15 cellular contexts compared by ENCODE assay signal in the genomic region with DNA sequence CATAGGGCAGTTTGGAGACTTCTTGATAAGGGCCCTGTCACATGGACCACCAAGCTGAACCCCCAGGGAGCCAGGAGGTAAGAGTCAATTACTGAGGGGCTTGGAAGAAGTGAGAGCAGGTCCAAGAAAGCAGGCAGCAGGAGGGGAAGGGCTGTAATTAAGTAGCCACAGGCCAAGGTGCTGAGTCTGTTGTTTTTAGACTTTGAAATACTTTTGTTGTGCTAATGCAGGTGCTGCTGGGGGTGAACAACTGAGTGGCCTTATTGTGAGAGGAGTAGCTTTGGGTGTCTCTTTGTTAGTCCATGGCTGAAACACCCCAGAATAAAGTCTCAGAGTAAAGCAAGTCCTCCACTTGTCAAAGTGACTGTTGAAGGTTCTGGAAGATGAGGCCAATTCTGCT.
DNase-seq lines count a peak whose midpoint lies in the region; ATAC-seq and TF ChIP-seq lines count a peak whose summit lies in the region.
"Had no signal": no experiment of that assay in that cellular context is flagged by ENCODE, and none has a peak within 500 bp of the region (broad histone marks: within the 10 kb centered on the region; RNA-seq: fewer than 3 reads in every experiment).

No MANE protein-coding gene starts in this region.

- DNase-seq in CD4-positive, CD25-positive, alpha-beta regulatory T cell, result no peak
- peak; percentile 36 for DNase-seq in H7
- DNase-seq in OCI-LY7 (ENCODE audit: low spot score), result no peak
- DNase-seq in iPS-NIHi11 (ENCODE audit: low spot score), result peak; percentile 24
- no peak for DNase-seq in activated naive CD4-positive, alpha-beta T cell treated with anti-CD3 and anti-CD28 coated beads, Interleukin-2, amount 10 ng/mL, durations not matched to agents 7 days and 5 days
- DNase-seq: Caco-2, DMS153, MM.1S, NCI-H1105, NCI-H1694, NCI-H748 treated with DMSO at 0.1 percent for 48 hours had no signal

- no peaks in the 10 kb centered on the region for H3K36me3 ChIP-seq in CD4-positive, CD25-positive, alpha-beta regulatory T cell (ENCODE audit: control insufficient read depth, insufficient read depth, low read length)
- H3K36me3 ChIP-seq in H7 (replicated peaks; ENCODE audit: control insufficient read depth, insufficient read depth, low read length) (no peaks in the 10 kb centered on the region), OCI-LY7 (ENCODE audit: insufficient read depth, low read length) (no peaks in the 10 kb centered on the region)
- H3K36me3 ChIP-seq: HAP-1 had no signal

- no peaks in the 10 kb centered on the region for H3K27me3 ChIP-seq in CD4-positive, CD25-positive, alpha-beta regulatory T cell (ENCODE audit: control insufficient read depth, insufficient read depth, low read length)
- peaks cover 6% of the 10 kb centered on the region; the same call in 1 of the 2 replicates for H3K27me3 ChIP-seq in H7 (ENCODE audit: control insufficient read depth, insufficient read depth, low read length)

- intact Hi-C loops in OCI-LY7 (cut with micrococcal nuclease; ENCODE audit: unreplicated experiment), result no loop called here

- no peak for ATAC-seq in CD4-positive, CD25-positive, alpha-beta regulatory T cell (ENCODE audit: low read depth in 2 of 2)
- ATAC-seq in GM19351 (IDR thresholded peaks at IDR 0.05; ENCODE audit: unreplicated experiment), result no peak
- no peak for ATAC-seq in HG02973 (IDR thresholded peaks at IDR 0.05; ENCODE audit: unreplicated experiment)
- ATAC-seq: Right ventricle myocardium inferior had no signal

- POLR2A ChIA-PET in OCI-LY7 (lab: Charles Lee), result interaction anchor here (1.4 to 2.0 kb wide), 2 partner anchors 11 to 15 kb away, joined by 4 to 5 read pairs; no protein-coding TSS in a partner anchor

- H4K20me1 ChIP-seq in OCI-LY7 (ENCODE audit: insufficient read depth, low read length), result no peaks in the 10 kb centered on the region

- H3K27ac ChIP-seq in CD4-positive, CD25-positive, alpha-beta regulatory T cell (ENCODE audit: insufficient read depth, low read length, poor library complexity, severe bottlenecking), result no peak overlapping the region
- no peak overlapping the region for H3K27ac ChIP-seq in OCI-LY7 (ENCODE audit: low read depth, low read length, poor library complexity, severe bottlenecking)

- H3K4me1 ChIP-seq in CD4-positive, CD25-positive, alpha-beta regulatory T cell (ENCODE audit: control insufficient read depth, insufficient read depth, low read length, poor library complexity, severe bottlenecking), result peaks cover 5% of the 10 kb centered on the region
- H3K4me1 ChIP-seq in OCI-LY7 (ENCODE audit: insufficient read depth, low read length, poor library complexity, severe bottlenecking), result peaks cover 17% of the 10 kb centered on the region
- H3K4me1 ChIP-seq: Caco-2, HAP-1 had no signal

- H3K4me2 ChIP-seq in OCI-LY7 (ENCODE audit: low read length), result no peak overlapping the region

- H3K9me2 ChIP-seq in OCI-LY7 (ENCODE audit: insufficient read depth, low read length), result no peaks in the 10 kb centered on the region

- BruUV-seq in OCI-LY7 (replicated peaks; lab: Mats Ljungman, UMichigan), result no TSS peak

- H3K27ac Mint-ChIP-seq in CD4-positive, CD25-positive, alpha-beta regulatory T cell, result peak overlapping the region in 2 of 3 donors; percentile 60 to 69
- H3K27ac Mint-ChIP-seq in activated naive CD4-positive, alpha-beta T cell treated with anti-CD3 and anti-CD28 coated beads, Interleukin-2, amount 10 ng/mL, durations not matched to agents 7 days and 5 days, result no peak overlapping the region

- H3K9me3 ChIP-seq in CD4-positive, CD25-positive, alpha-beta regulatory T cell (ENCODE audit: control insufficient read depth in 2 of 2, low read length in 2 of 2), result no peaks in the 10 kb centered on the region
- no peaks in the 10 kb centered on the region for H3K9me3 ChIP-seq in OCI-LY7 (ENCODE audit: low read length)
- H3K9me3 ChIP-seq: Caco-2, HAP-1 had no signal

- no peaks in the 10 kb centered on the region for H3K27me3 Mint-ChIP-seq in CD4-positive, CD25-positive, alpha-beta regulatory T cell
- peaks cover 25% of the 10 kb centered on the region for H3K27me3 Mint-ChIP-seq in activated naive CD4-positive, alpha-beta T cell treated with anti-CD3 and anti-CD28 coated beads, Interleukin-2, amount 10 ng/mL, durations not matched to agents 7 days and 5 days

- TF ChIP-seq CTCF in OCI-LY7 (conservative IDR thresholded peaks at IDR 0.05; ENCODE audit: low read length), result no peak

- H3K79me2 ChIP-seq in OCI-LY7 (ENCODE audit: insufficient read depth, low read depth, low read length), result no peaks in the 10 kb centered on the region

- CTCF ChIA-PET in OCI-LY7 (lab: Charles Lee; ENCODE audit: unreplicated experiment), result no interaction called here
- CTCF ChIA-PET in activated naive CD4-positive, alpha-beta T cell treated with anti-CD3 and anti-CD28 coated beads, Interleukin-2, amount 10 ng/mL, durations not matched to agents 7 days and 5 days (lab: Charles Lee), result no interaction called here

- peaks cover 0 to 3% (median 0%) of the 10 kb centered on the region in 7 donors for H3K9me3 Mint-ChIP-seq in CD4-positive, CD25-positive, alpha-beta regulatory T cell
- H3K9me3 Mint-ChIP-seq in activated naive CD4-positive, alpha-beta T cell treated with anti-CD3 and anti-CD28 coated beads, Interleukin-2, amount 10 ng/mL, durations not matched to agents 7 days and 5 days, result no peaks in the 10 kb centered on the region

- peaks cover 0 to 31% (median 12%) of the 10 kb centered on the region in 4 donors for H3K4me1 Mint-ChIP-seq in CD4-positive, CD25-positive, alpha-beta regulatory T cell
- H3K4me1 Mint-ChIP-seq in activated naive CD4-positive, alpha-beta T cell treated with anti-CD3 and anti-CD28 coated beads, Interleukin-2, amount 10 ng/mL, durations not matched to agents 7 days and 5 days, result peaks cover 15% of the 10 kb centered on the region

- no peak overlapping the region for H3K4me3 Mint-ChIP-seq in CD4-positive, CD25-positive, alpha-beta regulatory T cell
- no peak overlapping the region for H3K4me3 Mint-ChIP-seq in activated naive CD4-positive, alpha-beta T cell treated with anti-CD3 and anti-CD28 coated beads, Interleukin-2, amount 10 ng/mL, durations not matched to agents 7 days and 5 days

- no peak overlapping the region for H3K4me3 ChIP-seq in CD4-positive, CD25-positive, alpha-beta regulatory T cell (ENCODE audit: low read depth, low read length)
- no peak overlapping the region for H3K4me3 ChIP-seq in H7 (ENCODE audit: insufficient read depth, low read depth, low read length)
- H3K4me3 ChIP-seq in OCI-LY7 (ENCODE audit: low read depth, low read length, poor library complexity, severe bottlenecking), result no peak overlapping the region
- H3K4me3 ChIP-seq: HAP-1 had no signal

- peaks cover 5% of the 10 kb centered on the region for H3K36me3 Mint-ChIP-seq in CD4-positive, CD25-positive, alpha-beta regulatory T cell
- H3K36me3 Mint-ChIP-seq in activated naive CD4-positive, alpha-beta T cell treated with anti-CD3 and anti-CD28 coated beads, Interleukin-2, amount 10 ng/mL, durations not matched to agents 7 days and 5 days, result no peaks in the 10 kb centered on the region

- H2AFZ ChIP-seq in OCI-LY7 (ENCODE audit: low read length), result peak overlapping the region; percentile 48

Comparison
In these comparisons a context has a peak if more than half of its experiments do, and no peak if none do; other contexts are left out.
1. DNase-seq: peak in H7 (single experiment) and iPS-NIHi11 (single experiment); none in CD4-positive, CD25-positive, alpha-beta regulatory T cell (0 of 3), OCI-LY7 (single experiment) and activated naive CD4-positive, alpha-beta T cell treated with anti-CD3 and anti-CD28 coated beads, Interleukin-2, amount 10 ng/mL, durations not matched to agents 7 days and 5 days (single experiment).